Comparison of ENCODE assay signal across 8 cellular contexts in genomic region chr5:175059687-175060194, GRCh38.
DNase-seq lines count a peak whose midpoint lies in the region; ATAC-seq and TF ChIP-seq lines count a peak whose summit lies in the region.

No MANE protein-coding gene starts in this region.

- H3K27ac Mint-ChIP-seq in activated T-cell treated with anti-CD3 and anti-CD28 coated beads, Interleukin-2, amount 50 U/mL, for 72 hours: no peak overlapping the region

- no peaks in the 10 kb centered on the region for H3K9me3 Mint-ChIP-seq in activated T-cell treated with anti-CD3 and anti-CD28 coated beads, Interleukin-2, amount 50 U/mL, for 72 hours

- H3K27me3 ChIP-seq in ACC112 (ENCODE audit: insufficient read depth, low read length): no peaks in the 10 kb centered on the region
- no peaks in the 10 kb centered on the region for H3K27me3 ChIP-seq in HCT116 (ENCODE audit: insufficient read depth, low read length)

- peak overlapping the region; percentile 72 for H3K4me3 ChIP-seq in ACC112 (ENCODE audit: low read depth, low read length)
- H3K4me3 ChIP-seq in HCT116 (replicated peaks in 1 of 2; ENCODE audit: low read depth in 1 of 2, low read length in 2 of 2): no peak overlapping the region

- peaks cover 6% of the 10 kb centered on the region for H3K4me1 Mint-ChIP-seq in activated T-cell treated with anti-CD3 and anti-CD28 coated beads, Interleukin-2, amount 50 U/mL, for 72 hours (ENCODE audit: low read depth)

- TF ChIP-seq RAD21 in HCT116 (IDR thresholded peaks at IDR 0.05; ENCODE audit: low read depth): peak; percentile 17; the same call in 1 of the 2 replicates

- H3K27ac ChIP-seq in ACC112 (ENCODE audit: low read depth, low read length) (0 out of 2 replicates have a peak overlapping the region, but pooled peaks have one; percentile 5), HCT116 (ENCODE audit: low read depth, low read length) (no peak overlapping the region)

- peak overlapping the region; percentile 70 for H2AFZ ChIP-seq in ACC112 (ENCODE audit: low read length, unreplicated experiment)
- H2AFZ ChIP-seq in HCT116 (ENCODE audit: low read depth, low read length, poor library complexity, severe bottlenecking): no peak overlapping the region

- H4K20me1 ChIP-seq in HCT116 (ENCODE audit: insufficient read depth): no peaks in the 10 kb centered on the region

- H3K36me3 ChIP-seq in ACC112 (ENCODE audit: insufficient read depth, low read length): no peaks in the 10 kb centered on the region
- H3K36me3 ChIP-seq in HCT116 (ENCODE audit: control insufficient read depth in 1 of 2, insufficient read depth in 2 of 2, low read length in 2 of 2): no peaks in the 10 kb centered on the region

- H3K27me3 Mint-ChIP-seq in activated T-cell treated with anti-CD3 and anti-CD28 coated beads, Interleukin-2, amount 50 U/mL, for 72 hours (ENCODE audit: low read depth): peaks cover 14% of the 10 kb centered on the region

- CTCF ChIA-PET in HCT116 (lab: Charles Lee): no interaction called here

- POLR2A ChIA-PET in HCT116 (lab: Charles Lee): no interaction called here

- no peak for ATAC-seq in HCT116
- ATAC-seq in activated T-cell treated with anti-CD3 and anti-CD28 coated beads, Interleukin-2, amount 50 U/mL, for 72 hours (replicated peaks in 1 of 2): peak; percentile 31 to 84

- peak overlapping the region; percentile 53 to 79 for H3K4me3 Mint-ChIP-seq in activated T-cell treated with anti-CD3 and anti-CD28 coated beads, Interleukin-2, amount 50 U/mL, for 72 hours

- H3K79me2 ChIP-seq in ACC112 (ENCODE audit: control insufficient read depth, insufficient read depth, low read length, unreplicated experiment): no peaks in the 10 kb centered on the region
- no peaks in the 10 kb centered on the region for H3K79me2 ChIP-seq in HCT116 (ENCODE audit: insufficient read depth, low read length)

- no TSS peak for BruUV-seq in HCT116 (replicated peaks; lab: Mats Ljungman, UMichigan)

- TF ChIP-seq POLR2A in HCT116 (IDR thresholded peaks at IDR 0.05; ENCODE audit: borderline replicate concordance, extremely low read depth, insufficient read depth, insufficient read length): no peak

- H3K36me3 Mint-ChIP-seq in activated T-cell treated with anti-CD3 and anti-CD28 coated beads, Interleukin-2, amount 50 U/mL, for 72 hours (ENCODE audit: insufficient read depth in 2 of 2): no peaks in the 10 kb centered on the region

- TF ChIP-seq CTCF in HCT116 (IDR thresholded peaks at IDR 0.05 in 2 of 3, conservative IDR thresholded peaks at IDR 0.05 in 1 of 3; ENCODE audit: borderline replicate concordance in 1 of 3, insufficient read depth in 1 of 3, low read depth in 2 of 3, low read length in 2 of 3): peak; percentile 32 to 51 (median 48); a peak in 4 of 6 replicates

- RAD21 ChIA-PET in HCT116 (lab: Charles Lee; ENCODE audit: low non-redundant PET in 1 of 2, low total read pairs in 2 of 2, uncharacterized antibody in 2 of 2, unreplicated experiment in 2 of 2): interaction anchor here (0.7 kb wide), 2 partner anchors 259 to 305 kb away, joined by 5 to 7 read pairs; no protein-coding TSS in a partner anchor

- no peaks in the 10 kb centered on the region for H3K9me2 ChIP-seq in HCT116 (ENCODE audit: insufficient read depth)

- no peak overlapping the region for H3K9ac ChIP-seq in HCT116 (ENCODE audit: low read length)

- peak; percentile 10 for DNase-seq in HCT116 (ENCODE audit: low read depth, low spot score)
- peak; percentile 3 to 31 for DNase-seq in activated T-cell treated with anti-CD3 and anti-CD28 coated beads, Interleukin-2, amount 50 U/mL, for 72 hours
- peak; percentile 38 for DNase-seq in iPS DF 4.7 (ENCODE audit: extremely low read depth, low spot score)
- peak; percentile 7 for DNase-seq in stimulated activated CD4-positive, alpha-beta T cell treated with anti-CD3 and anti-CD28 coated beads, Interleukin-4, amount 100 ng/mL, for 24 hours
- DNase-seq in NCI-H1048 (lab: John Stamatoyannopoulos, UW): no peak
- no peak for DNase-seq in CD1c-positive myeloid dendritic cell (ENCODE audit: extremely low spot score)
- DNase-seq in NCI-H2196 treated with DMSO at 0.1 percent for 48 hours (lab: John Stamatoyannopoulos, UW; ENCODE audit: unreplicated experiment): no peak

- no peaks in the 10 kb centered on the region for H3K4me1 ChIP-seq in ACC112 (ENCODE audit: control insufficient read depth, insufficient read depth, low read length, unreplicated experiment)
- H3K4me1 ChIP-seq in HCT116 (ENCODE audit: control insufficient read depth in 1 of 2, insufficient read depth in 2 of 2, low read length in 2 of 2): peaks cover 0 to 3% of the 10 kb centered on the region in 2 experiments; a peak in 1 of 4 replicates

- intact Hi-C loops in HCT116 (cut with micrococcal nuclease): no loop called here

- H3K4me2 ChIP-seq in HCT116 (ENCODE audit: low read length): no peak overlapping the region

- H3K9me3 ChIP-seq in HCT116 (ENCODE audit: control insufficient read depth in 1 of 2, insufficient read depth in 1 of 2, low read depth in 1 of 2, low read length in 2 of 2): no peaks in the 10 kb centered on the region

TF ChIP-seq in HCT116, 20 proteins besides CTCF, POLR2A, EP300 and RAD21:
- no peak for TF ChIP-seq ZBTB33 (IDR thresholded peaks at IDR 0.05; ENCODE audit: extremely low read depth, insufficient replicate concordance, low read length)
- no peak for TF ChIP-seq EGR1 (IDR thresholded peaks at IDR 0.05; ENCODE audit: low read depth)
- TF ChIP-seq SP1 (IDR thresholded peaks at IDR 0.05; ENCODE audit: low read depth): no peak
- TF ChIP-seq ELF1 (IDR thresholded peaks at IDR 0.05; ENCODE audit: borderline replicate concordance, low read depth): no peak
- TF ChIP-seq FOSL1 (IDR thresholded peaks at IDR 0.05; ENCODE audit: low read depth): no peak
- no peak for TF ChIP-seq SRF (IDR thresholded peaks at IDR 0.05; ENCODE audit: low read depth)

Comparison
In these comparisons a context has a peak if more than half of its experiments do, and no peak if none do; other contexts are left out.
1. DNase-seq: peak in HCT116 (single experiment), activated T-cell treated with anti-CD3 and anti-CD28 coated beads, Interleukin-2, amount 50 U/mL, for 72 hours (2 of 2), iPS DF 4.7 (single experiment) and stimulated activated CD4-positive, alpha-beta T cell treated with anti-CD3 and anti-CD28 coated beads, Interleukin-4, amount 100 ng/mL, for 24 hours (single experiment); none in NCI-H1048 (single experiment), CD1c-positive myeloid dendritic cell (single experiment) and NCI-H2196 treated with DMSO at 0.1 percent for 48 hours (single experiment).